ENCODE assay signal across 27 cellular contexts in genomic region chr6:155646443-155646842, GRCh38.
DNase-seq lines count a peak whose midpoint lies in the region; ATAC-seq, FAIRE-seq and TF ChIP-seq lines count a peak whose summit lies in the region.
"Had no signal": no experiment of that assay in that cellular context is flagged by ENCODE, and none has a peak within 500 bp of the region (broad histone marks: within the 10 kb centered on the region; RNA-seq: fewer than 3 reads in every experiment).

No MANE protein-coding gene starts in this region.

- no peaks in the 10 kb centered on the region for H3K4me1 ChIP-seq in pancreas
- H3K4me1 ChIP-seq: foreskin keratinocyte had no signal

- H3K4me3 Mint-ChIP-seq in HFFc6: peak overlapping the region; percentile 34; the same call in 1 of the 2 replicates
- H3K4me3 Mint-ChIP-seq: activated CD8-positive, alpha-beta T cell treated with anti-CD3 and anti-CD28 coated beads for 36 hours; activated naive CD4-positive, alpha-beta T cell treated with anti-CD3 and anti-CD28 coated beads, Interleukin-2, amount 10 ng/mL, durations not matched to agents 7 days and 5 days; CD14-positive monocyte; endodermal cell; IgD-negative memory B cell; stimulated activated effector memory CD8-positive, alpha-beta T cell treated with anti-CD3 and anti-CD28 coated beads, Interleukin-12 subunit alpha, Interleukin-12 subunit beta, amount 100 ng/mL, for 72 hours had no signal

- 34 to 42% methylated on average over 5 of the region's 5 CpGs for WGBS in pancreas, 2 donors

- H3K27ac ChIP-seq in pancreas: peak overlapping the region in 3 of 4 donors; percentile 2 to 38 (median 6)
- H3K27ac ChIP-seq: foreskin keratinocyte, thoracic aorta had no signal

- intact Hi-C loops in pancreas (cut with DNase I): no loop called here

- H3K4me1 Mint-ChIP-seq in HFFc6 (ENCODE audit: low read depth): peaks cover 41% of the 10 kb centered on the region
- H3K4me1 Mint-ChIP-seq: activated naive CD4-positive, alpha-beta T cell treated with anti-CD3 and anti-CD28 coated beads, Interleukin-2, amount 10 ng/mL, durations not matched to agents 7 days and 5 days; stimulated activated effector memory CD8-positive, alpha-beta T cell treated with anti-CD3 and anti-CD28 coated beads, Interleukin-12 subunit alpha, Interleukin-12 subunit beta, amount 100 ng/mL, for 72 hours had no signal

- no peaks in the 10 kb centered on the region for H3K36me3 ChIP-seq in pancreas
- H3K36me3 ChIP-seq: thoracic aorta had no signal

- TF ChIP-seq CTCF in HFFc6 (IDR thresholded peaks at IDR 0.05) (no peak), pancreas (IDR thresholded peaks at IDR 0.05) (no peak)

- peaks cover 7% of the 10 kb centered on the region for H3K9me3 Mint-ChIP-seq in HFFc6
- no peaks in the 10 kb centered on the region for H3K9me3 Mint-ChIP-seq in activated naive CD4-positive, alpha-beta T cell treated with anti-CD3 and anti-CD28 coated beads, Interleukin-2, amount 50 U/mL, for 72 hours
- H3K9me3 Mint-ChIP-seq: activated naive CD4-positive, alpha-beta T cell treated with anti-CD3 and anti-CD28 coated beads, Interleukin-2, amount 10 ng/mL, durations not matched to agents 7 days and 5 days had no signal

- no peaks in the 10 kb centered on the region for H3K27me3 ChIP-seq in pancreas
- H3K27me3 ChIP-seq: foreskin keratinocyte had no signal

- no peak for FAIRE-seq in pancreas (lab: Jason Lieb, UNC)

- H3K27ac Mint-ChIP-seq in HFFc6: peak overlapping the region; percentile 55; the same call in 1 of the 2 replicates
- no peak overlapping the region for H3K27ac Mint-ChIP-seq in activated naive CD4-positive, alpha-beta T cell treated with anti-CD3 and anti-CD28 coated beads, Interleukin-2, amount 50 U/mL, for 72 hours
- H3K27ac Mint-ChIP-seq: activated CD8-positive, alpha-beta T cell treated with anti-CD3 and anti-CD28 coated beads for 36 hours; activated naive CD4-positive, alpha-beta T cell treated with anti-CD3 and anti-CD28 coated beads, Interleukin-2, amount 10 ng/mL, durations not matched to agents 7 days and 5 days; CD14-positive monocyte; endodermal cell; IgD-negative memory B cell; stimulated activated effector memory CD8-positive, alpha-beta T cell treated with anti-CD3 and anti-CD28 coated beads, Interleukin-12 subunit alpha, Interleukin-12 subunit beta, amount 100 ng/mL, for 72 hours had no signal

- H3K4me3 ChIP-seq in pancreas: no peak overlapping the region
- H3K4me3 ChIP-seq: mucosa of descending colon, skin epidermis, thoracic aorta had no signal

- DNase-seq in HFFc6 (peak; percentile 12), astrocyte of the hippocampus (ENCODE audit: low read depth, low spot score) (peak; percentile 1), fibroblast of gingiva (ENCODE audit: low read depth) (peak; percentile 40), pancreas (peak in 1 of 6 donors; percentile 9), amygdala (lab: John Stamatoyannopoulos, UW) (no peak)
- DNase-seq in activated naive CD4-positive, alpha-beta T cell treated with anti-CD3 and anti-CD28 coated beads, Interleukin-2, amount 50 U/mL, for 72 hours (ENCODE audit: low spot score in 2 of 2): no peak
- DNase-seq: activated CD4-positive, CD25-positive, alpha-beta regulatory T cell treated with anti-CD3 and anti-CD28 coated beads, Interleukin-2, amount 50 U/mL, for 72 hours; activated CD8-positive, alpha-beta T cell treated with anti-CD3 and anti-CD28 coated beads for 36 hours; activated naive CD4-positive, alpha-beta T cell treated with anti-CD3 and anti-CD28 coated beads, Interleukin-2, amount 10 ng/mL, durations not matched to agents 7 days and 5 days; activated T-cell treated with anti-CD3 and anti-CD28 coated beads, Interleukin-2, amount 50 U/mL, for 1 hour; anterior cingulate cortex; cerebellar nuclear complex; EL; endodermal cell; foreskin keratinocyte; hippocampal formation; mucosa of descending colon; NCI-H1436 treated with DMSO at 0.1 percent for 48 hours; stimulated activated CD4-positive, alpha-beta T cell treated with anti-CD3 and anti-CD28 coated beads, Interleukin-2, amount 100 ng/mL, for 24 hours; T-helper 9 cell had no signal

- no peaks in the 10 kb centered on the region for H3K27me3 Mint-ChIP-seq in HFFc6 (ENCODE audit: insufficient read depth)
- H3K27me3 Mint-ChIP-seq: activated CD8-positive, alpha-beta T cell treated with anti-CD3 and anti-CD28 coated beads for 36 hours; activated naive CD4-positive, alpha-beta T cell treated with anti-CD3 and anti-CD28 coated beads, Interleukin-2, amount 10 ng/mL, durations not matched to agents 7 days and 5 days; IgD-negative memory B cell had no signal

- H3K36me3 Mint-ChIP-seq in HFFc6 (ENCODE audit: low read depth): peaks cover 7% of the 10 kb centered on the region; the same call in 1 of the 2 replicates
- no peaks in the 10 kb centered on the region for H3K36me3 Mint-ChIP-seq in activated naive CD4-positive, alpha-beta T cell treated with anti-CD3 and anti-CD28 coated beads, Interleukin-2, amount 50 U/mL, for 72 hours
- H3K36me3 Mint-ChIP-seq: activated naive CD4-positive, alpha-beta T cell treated with anti-CD3 and anti-CD28 coated beads, Interleukin-2, amount 10 ng/mL, durations not matched to agents 7 days and 5 days; CD14-positive monocyte; stimulated activated effector memory CD8-positive, alpha-beta T cell treated with anti-CD3 and anti-CD28 coated beads, Interleukin-12 subunit alpha, Interleukin-12 subunit beta, amount 100 ng/mL, for 72 hours had no signal

- no peaks in the 10 kb centered on the region for H3K9me3 ChIP-seq in pancreas
- H3K9me3 ChIP-seq: mucosa of descending colon had no signal

- ATAC-seq in pancreas (peak in 3 of 4 donors; percentile 58 to 67 (median 66)), HG03565 (IDR thresholded peaks at IDR 0.05; ENCODE audit: unreplicated experiment) (no peak), GM18498 (IDR thresholded peaks at IDR 0.05; ENCODE audit: unreplicated experiment) (no peak)
- no peak for ATAC-seq in activated naive CD4-positive, alpha-beta T cell treated with anti-CD3 and anti-CD28 coated beads, Interleukin-2, amount 50 U/mL, for 72 hours
- ATAC-seq: activated CD8-positive, alpha-beta T cell treated with anti-CD3 and anti-CD28 coated beads for 36 hours; foreskin keratinocyte; mucosa of descending colon; stimulated activated effector memory CD8-positive, alpha-beta T cell treated with anti-CD3 and anti-CD28 coated beads, Interleukin-12 subunit alpha, Interleukin-12 subunit beta, amount 100 ng/mL, for 72 hours had no signal

Comparison
In these comparisons a context has a peak if more than half of its experiments do, and no peak if none do; other contexts are left out.
1. DNase-seq: peak in HFFc6 (single experiment), astrocyte of the hippocampus (single experiment) and fibroblast of gingiva (single experiment); none in activated naive CD4-positive, alpha-beta T cell treated with anti-CD3 and anti-CD28 coated beads, Interleukin-2, amount 50 U/mL, for 72 hours (0 of 2) and amygdala (0 of 56).
2. ATAC-seq: peak in pancreas (3 of 4); none in HG03565 (single experiment), activated naive CD4-positive, alpha-beta T cell treated with anti-CD3 and anti-CD28 coated beads, Interleukin-2, amount 50 U/mL, for 72 hours (0 of 2) and GM18498 (single experiment).